Comparison of ENCODE assay signal across 10 cellular contexts in genomic region chr12:66683822-66684221, GRCh38. TPM values are rescaled to one million over a fixed set of nuclear protein-coding genes. Genes with fewer than 3 reads are reported as not detected.
"Had no signal": no experiment of that assay in that cellular context is flagged by ENCODE, and none has a peak within 500 bp of the region (broad histone marks: within the 10 kb centered on the region; RNA-seq: fewer than 3 reads in every experiment).

No MANE protein-coding gene starts in this region.

- ATAC-seq: HepG2 had no signal

- H3K4me3 ChIP-seq: GM23248 had no signal

- H3K9ac ChIP-seq: GM23248 had no signal

- FAIRE-seq: H54, HepG2 had no signal

- DNase-seq: GM23248, GOT3, H9, HCEC 1CT, HFFc6, KG1 had no signal

- H3K27ac ChIP-seq: GM23248, HL-60 had no signal

- H2AFZ ChIP-seq: GM23248 had no signal

RNA-seq across cellular contexts. Expression of gene GRIP1, which starts 4.9 kb away (rescaled TPM):
- total RNA-seq: GM23248, HepG2 had no signal
- polyA plus RNA-seq: GM23248, HepG2, IgD-negative memory B cell had no signal
